In the genomic region with DNA sequence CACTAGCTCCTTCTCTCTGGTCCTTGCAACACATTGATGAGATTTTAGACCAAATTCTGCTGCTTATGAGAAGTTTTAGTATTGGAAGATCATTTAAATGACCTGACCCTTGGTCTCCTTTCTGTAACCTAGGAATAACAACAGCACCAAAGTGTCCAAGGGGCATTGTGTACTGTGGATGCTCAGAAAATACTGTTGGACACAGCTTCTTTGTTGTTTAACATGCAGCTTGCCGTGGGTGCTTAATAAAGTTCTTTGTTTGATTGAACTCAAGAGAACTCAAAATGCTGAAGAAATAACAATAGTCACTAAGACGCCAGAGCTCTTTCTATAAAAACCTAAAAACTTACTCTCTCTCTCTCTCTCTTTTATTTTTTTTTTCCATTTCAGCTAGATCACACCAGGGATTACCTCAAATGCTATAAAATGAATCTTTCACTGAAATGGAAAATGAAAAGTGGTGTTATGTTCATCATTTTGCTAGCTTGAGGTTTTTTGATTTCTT, we compare ENCODE assay signal across 24 cellular contexts.
"Had no signal": no experiment of that assay in that cellular context is flagged by ENCODE, and none has a peak within 500 bp of the region (broad histone marks: within the 10 kb centered on the region; RNA-seq: fewer than 3 reads in every experiment).

No MANE protein-coding gene starts in this region.

- H2AFZ ChIP-seq: parathyroid adenoma had no signal

- H3K9me3 ChIP-seq: uterus had no signal

- ATAC-seq: foreskin keratinocyte, heart right ventricle, right cardiac atrium had no signal

- DNase-seq: activated CD4-positive, alpha-beta memory T cell treated with anti-CD3 and anti-CD28 coated beads for 36 hours; activated CD4-positive, alpha-beta T cell treated with anti-CD3 and anti-CD28 coated beads, Interleukin-2, amount 10 ng/mL, durations not matched to agents 24 days and 14 days; activated CD8-positive, alpha-beta memory T cell treated with anti-CD3 and anti-CD28 coated beads, Interleukin-2, amount 50 U/mL, for 4 hours; activated gamma-delta T cell; activated naive CD4-positive, alpha-beta T cell treated with anti-CD3 and anti-CD28 coated beads, Interleukin-2, amount 10 ng/mL, durations not matched to agents 7 days and 5 days; activated naive CD8-positive, alpha-beta T cell treated with anti-CD3 and anti-CD28 coated beads, Interleukin-2, amount 10 ng/mL, durations not matched to agents 7 days and 5 days; activated T-cell treated with anti-CD3 and anti-CD28 coated beads, Interleukin-2, amount 50 U/mL, for 1 hour; brain microvascular endothelial cell; endodermal cell; foreskin keratinocyte; heart right ventricle; left ventricle myocardium inferior; naive B cell; nephron progenitor cell; occipital lobe; right cardiac atrium; stimulated activated CD4-positive, alpha-beta T cell treated with anti-CD3 and anti-CD28 coated beads, Interleukin-2, amount 100 ng/mL, for 48 hours; stimulated activated naive CD4-positive, alpha-beta T cell treated with Interleukin-2 at 50 U/mL for 16 hours; T-helper 9 cell; uterus had no signal

- H3K79me2 ChIP-seq: parathyroid adenoma had no signal

- H3K4me1 ChIP-seq: esophagus muscularis mucosa, foreskin keratinocyte, heart right ventricle, left ventricle myocardium inferior, parathyroid adenoma, uterus had no signal

- H3K4me3 ChIP-seq: esophagus muscularis mucosa, heart right ventricle, left ventricle myocardium inferior, lung, uterus had no signal

- H3K36me3 ChIP-seq: brain microvascular endothelial cell, esophagus muscularis mucosa, heart right ventricle, left ventricle myocardium inferior, uterus had no signal

- H3K27ac ChIP-seq: brain microvascular endothelial cell, esophagus muscularis mucosa, foreskin keratinocyte, heart right ventricle, left ventricle myocardium inferior, parathyroid adenoma, uterus, VCaP had no signal
